In the genomic region with DNA sequence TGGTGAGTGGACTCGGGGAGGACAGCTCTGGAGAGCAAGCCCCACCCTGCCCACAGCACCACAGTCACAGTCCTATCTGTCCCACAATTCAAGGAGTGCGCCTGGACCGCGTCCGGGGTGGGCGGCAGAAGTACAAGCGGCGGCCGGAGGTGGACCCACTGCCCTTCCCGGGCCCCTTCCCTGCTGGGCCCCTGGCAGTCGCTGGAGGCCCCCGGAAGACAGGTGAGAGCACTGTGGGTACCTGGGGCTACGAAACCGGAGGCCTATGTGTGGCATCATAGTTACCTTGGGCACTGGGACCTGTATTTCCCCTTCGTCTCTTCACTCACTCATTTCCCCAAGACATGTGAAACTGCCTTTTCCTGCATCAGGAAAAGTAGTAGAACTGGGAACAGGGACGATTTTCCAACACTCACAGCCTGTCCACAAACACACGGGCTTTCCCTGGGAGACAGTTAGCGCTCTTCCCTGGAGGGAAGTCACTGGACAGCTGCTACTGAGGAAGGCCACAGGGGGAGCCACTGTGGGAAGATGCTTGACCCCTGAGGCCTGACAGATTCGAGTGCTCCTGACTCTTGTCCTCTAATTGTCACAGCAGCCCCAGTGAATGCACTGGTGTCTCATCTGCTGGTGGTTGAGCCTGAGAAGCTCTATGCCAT, we compare ENCODE assay signal across 1 cellular context.
TF ChIP-seq lines count a peak whose summit lies in the region.

No MANE protein-coding gene starts in this region.

TF ChIP-seq in K562, 482 proteins besides CTCF, POLR2A, EP300 and RAD21:
- TF ChIP-seq XRCC3 (IDR thresholded peaks at IDR 0.05) = no peak
- no peak for TF ChIP-seq HDAC1 (IDR thresholded peaks at IDR 0.05)
- TF ChIP-seq, protein P1, sequence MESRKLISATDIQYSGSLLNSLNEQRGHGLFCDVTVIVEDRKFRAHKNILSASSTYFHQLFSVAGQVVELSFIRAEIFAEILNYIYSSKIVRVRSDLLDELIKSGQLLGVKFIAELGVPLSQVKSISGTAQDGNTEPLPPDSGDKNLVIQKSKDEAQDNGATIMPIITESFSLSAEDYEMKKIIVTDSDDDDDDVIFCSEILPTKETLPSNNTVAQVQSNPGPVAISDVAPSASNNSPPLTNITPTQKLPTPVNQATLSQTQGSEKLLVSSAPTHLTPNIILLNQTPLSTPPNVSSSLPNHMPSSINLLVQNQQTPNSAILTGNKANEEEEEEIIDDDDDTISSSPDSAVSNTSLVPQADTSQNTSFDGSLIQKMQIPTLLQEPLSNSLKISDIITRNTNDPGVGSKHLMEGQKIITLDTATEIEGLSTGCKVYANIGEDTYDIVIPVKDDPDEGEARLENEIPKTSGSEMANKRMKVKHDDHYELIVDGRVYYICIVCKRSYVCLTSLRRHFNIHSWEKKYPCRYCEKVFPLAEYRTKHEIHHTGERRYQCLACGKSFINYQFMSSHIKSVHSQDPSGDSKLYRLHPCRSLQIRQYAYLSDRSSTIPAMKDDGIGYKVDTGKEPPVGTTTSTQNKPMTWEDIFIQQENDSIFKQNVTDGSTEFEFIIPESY (CRISPR knock-in tag; IDR thresholded peaks at IDR 0.05) = peak; percentile 84
- no peak for TF ChIP-seq ZNF311 (CRISPR knock-in tag; IDR thresholded peaks at IDR 0.05)
- no peak for TF ChIP-seq ZNF316 (IDR thresholded peaks at IDR 0.05)
- peak; percentile 45 for TF ChIP-seq POLR2G (IDR thresholded peaks at IDR 0.05; ENCODE audit: low read depth, low read length)
- TF ChIP-seq ETV5 (CRISPR knock-in tag; IDR thresholded peaks at IDR 0.05; ENCODE audit: low read depth) = no peak
- TF ChIP-seq, protein P2, sequence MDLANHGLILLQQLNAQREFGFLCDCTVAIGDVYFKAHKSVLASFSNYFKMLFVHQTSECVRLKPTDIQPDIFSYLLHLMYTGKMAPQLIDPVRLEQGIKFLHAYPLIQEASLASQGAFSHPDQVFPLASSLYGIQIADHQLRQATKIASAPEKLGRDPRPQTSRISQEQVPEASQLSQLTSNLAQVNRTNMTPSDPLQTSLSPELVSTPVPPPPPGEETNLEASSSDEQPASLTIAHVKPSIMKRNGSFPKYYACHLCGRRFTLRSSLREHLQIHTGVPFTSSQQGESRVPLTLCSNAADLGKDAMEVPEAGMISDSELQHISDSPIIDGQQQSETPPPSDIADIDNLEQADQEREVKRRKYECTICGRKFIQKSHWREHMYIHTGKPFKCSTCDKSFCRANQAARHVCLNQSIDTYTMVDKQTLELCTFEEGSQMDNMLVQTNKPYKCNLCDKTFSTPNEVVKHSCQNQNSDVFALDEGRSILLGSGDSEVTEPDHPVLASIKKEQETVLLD (IDR thresholded peaks at IDR 0.05) = no peak
- TF ChIP-seq CTBP1 (IDR thresholded peaks at IDR 0.05; ENCODE audit: borderline replicate concordance) = peak; percentile 23; the same call in 1 of the 2 replicates
- TF ChIP-seq NONO (IDR thresholded peaks at IDR 0.05; ENCODE audit: low read depth in 2 of 2, low read length in 1 of 2) = no peak
- 0 out of 2 replicates have a peak, but pooled peaks have one; percentile 21 for TF ChIP-seq ZBTB7A (IDR thresholded peaks at IDR 0.05; ENCODE audit: borderline replicate concordance, control insufficient read depth, low read depth, low read length)
- TF ChIP-seq HNRNPK (IDR thresholded peaks at IDR 0.05; ENCODE audit: low read depth, low read length, poor library complexity, severe bottlenecking) = no peak
- no peak for TF ChIP-seq ESRRB (CRISPR knock-in tag; IDR thresholded peaks at IDR 0.05; ENCODE audit: borderline replicate concordance)
- peak; percentile 10 for TF ChIP-seq HMGN3 (IDR thresholded peaks at IDR 0.05; ENCODE audit: borderline replicate concordance, extremely low read depth, insufficient read length, low read depth, low read length)
- TF ChIP-seq SPI1 (IDR thresholded peaks at IDR 0.05; ENCODE audit: borderline replicate concordance, low read depth, low read length) = peak; percentile 58
- TF ChIP-seq TEAD1 (CRISPR knock-in tag; IDR thresholded peaks at IDR 0.05) = no peak
- TF ChIP-seq SAP30 (IDR thresholded peaks at IDR 0.05; ENCODE audit: borderline replicate concordance, insufficient read depth, low read depth, low read length, poor library complexity, severe bottlenecking) = no peak
- TF ChIP-seq, protein P3, sequence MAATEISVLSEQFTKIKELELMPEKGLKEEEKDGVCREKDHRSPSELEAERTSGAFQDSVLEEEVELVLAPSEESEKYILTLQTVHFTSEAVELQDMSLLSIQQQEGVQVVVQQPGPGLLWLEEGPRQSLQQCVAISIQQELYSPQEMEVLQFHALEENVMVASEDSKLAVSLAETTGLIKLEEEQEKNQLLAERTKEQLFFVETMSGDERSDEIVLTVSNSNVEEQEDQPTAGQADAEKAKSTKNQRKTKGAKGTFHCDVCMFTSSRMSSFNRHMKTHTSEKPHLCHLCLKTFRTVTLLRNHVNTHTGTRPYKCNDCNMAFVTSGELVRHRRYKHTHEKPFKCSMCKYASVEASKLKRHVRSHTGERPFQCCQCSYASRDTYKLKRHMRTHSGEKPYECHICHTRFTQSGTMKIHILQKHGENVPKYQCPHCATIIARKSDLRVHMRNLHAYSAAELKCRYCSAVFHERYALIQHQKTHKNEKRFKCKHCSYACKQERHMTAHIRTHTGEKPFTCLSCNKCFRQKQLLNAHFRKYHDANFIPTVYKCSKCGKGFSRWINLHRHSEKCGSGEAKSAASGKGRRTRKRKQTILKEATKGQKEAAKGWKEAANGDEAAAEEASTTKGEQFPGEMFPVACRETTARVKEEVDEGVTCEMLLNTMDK (IDR thresholded peaks at IDR 0.05; ENCODE audit: borderline replicate concordance, insufficient read depth, low read depth, low read length, poor library complexity, severe bottlenecking) = peak; percentile 88
- no peak for TF ChIP-seq MCM2 (IDR thresholded peaks at IDR 0.05; ENCODE audit: low read depth)
- peak; percentile 18; the same call in 1 of the 2 replicates for TF ChIP-seq ESRRA (IDR thresholded peaks at IDR 0.05; ENCODE audit: borderline replicate concordance, low read depth)
- TF ChIP-seq RUNX1 (IDR thresholded peaks at IDR 0.05; ENCODE audit: low read depth) = no peak
- peak; percentile 41; the same call in 1 of the 2 replicates for TF ChIP-seq RBFOX2 (IDR thresholded peaks at IDR 0.05; ENCODE audit: low read depth, low read length)
- TF ChIP-seq, protein P4, sequence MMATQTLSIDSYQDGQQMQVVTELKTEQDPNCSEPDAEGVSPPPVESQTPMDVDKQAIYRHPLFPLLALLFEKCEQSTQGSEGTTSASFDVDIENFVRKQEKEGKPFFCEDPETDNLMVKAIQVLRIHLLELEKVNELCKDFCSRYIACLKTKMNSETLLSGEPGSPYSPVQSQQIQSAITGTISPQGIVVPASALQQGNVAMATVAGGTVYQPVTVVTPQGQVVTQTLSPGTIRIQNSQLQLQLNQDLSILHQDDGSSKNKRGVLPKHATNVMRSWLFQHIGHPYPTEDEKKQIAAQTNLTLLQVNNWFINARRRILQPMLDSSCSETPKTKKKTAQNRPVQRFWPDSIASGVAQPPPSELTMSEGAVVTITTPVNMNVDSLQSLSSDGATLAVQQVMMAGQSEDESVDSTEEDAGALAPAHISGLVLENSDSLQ (IDR thresholded peaks at IDR 0.05) = 0 out of 2 replicates have a peak, but pooled peaks have one; percentile 6
- TF ChIP-seq, protein P5, sequence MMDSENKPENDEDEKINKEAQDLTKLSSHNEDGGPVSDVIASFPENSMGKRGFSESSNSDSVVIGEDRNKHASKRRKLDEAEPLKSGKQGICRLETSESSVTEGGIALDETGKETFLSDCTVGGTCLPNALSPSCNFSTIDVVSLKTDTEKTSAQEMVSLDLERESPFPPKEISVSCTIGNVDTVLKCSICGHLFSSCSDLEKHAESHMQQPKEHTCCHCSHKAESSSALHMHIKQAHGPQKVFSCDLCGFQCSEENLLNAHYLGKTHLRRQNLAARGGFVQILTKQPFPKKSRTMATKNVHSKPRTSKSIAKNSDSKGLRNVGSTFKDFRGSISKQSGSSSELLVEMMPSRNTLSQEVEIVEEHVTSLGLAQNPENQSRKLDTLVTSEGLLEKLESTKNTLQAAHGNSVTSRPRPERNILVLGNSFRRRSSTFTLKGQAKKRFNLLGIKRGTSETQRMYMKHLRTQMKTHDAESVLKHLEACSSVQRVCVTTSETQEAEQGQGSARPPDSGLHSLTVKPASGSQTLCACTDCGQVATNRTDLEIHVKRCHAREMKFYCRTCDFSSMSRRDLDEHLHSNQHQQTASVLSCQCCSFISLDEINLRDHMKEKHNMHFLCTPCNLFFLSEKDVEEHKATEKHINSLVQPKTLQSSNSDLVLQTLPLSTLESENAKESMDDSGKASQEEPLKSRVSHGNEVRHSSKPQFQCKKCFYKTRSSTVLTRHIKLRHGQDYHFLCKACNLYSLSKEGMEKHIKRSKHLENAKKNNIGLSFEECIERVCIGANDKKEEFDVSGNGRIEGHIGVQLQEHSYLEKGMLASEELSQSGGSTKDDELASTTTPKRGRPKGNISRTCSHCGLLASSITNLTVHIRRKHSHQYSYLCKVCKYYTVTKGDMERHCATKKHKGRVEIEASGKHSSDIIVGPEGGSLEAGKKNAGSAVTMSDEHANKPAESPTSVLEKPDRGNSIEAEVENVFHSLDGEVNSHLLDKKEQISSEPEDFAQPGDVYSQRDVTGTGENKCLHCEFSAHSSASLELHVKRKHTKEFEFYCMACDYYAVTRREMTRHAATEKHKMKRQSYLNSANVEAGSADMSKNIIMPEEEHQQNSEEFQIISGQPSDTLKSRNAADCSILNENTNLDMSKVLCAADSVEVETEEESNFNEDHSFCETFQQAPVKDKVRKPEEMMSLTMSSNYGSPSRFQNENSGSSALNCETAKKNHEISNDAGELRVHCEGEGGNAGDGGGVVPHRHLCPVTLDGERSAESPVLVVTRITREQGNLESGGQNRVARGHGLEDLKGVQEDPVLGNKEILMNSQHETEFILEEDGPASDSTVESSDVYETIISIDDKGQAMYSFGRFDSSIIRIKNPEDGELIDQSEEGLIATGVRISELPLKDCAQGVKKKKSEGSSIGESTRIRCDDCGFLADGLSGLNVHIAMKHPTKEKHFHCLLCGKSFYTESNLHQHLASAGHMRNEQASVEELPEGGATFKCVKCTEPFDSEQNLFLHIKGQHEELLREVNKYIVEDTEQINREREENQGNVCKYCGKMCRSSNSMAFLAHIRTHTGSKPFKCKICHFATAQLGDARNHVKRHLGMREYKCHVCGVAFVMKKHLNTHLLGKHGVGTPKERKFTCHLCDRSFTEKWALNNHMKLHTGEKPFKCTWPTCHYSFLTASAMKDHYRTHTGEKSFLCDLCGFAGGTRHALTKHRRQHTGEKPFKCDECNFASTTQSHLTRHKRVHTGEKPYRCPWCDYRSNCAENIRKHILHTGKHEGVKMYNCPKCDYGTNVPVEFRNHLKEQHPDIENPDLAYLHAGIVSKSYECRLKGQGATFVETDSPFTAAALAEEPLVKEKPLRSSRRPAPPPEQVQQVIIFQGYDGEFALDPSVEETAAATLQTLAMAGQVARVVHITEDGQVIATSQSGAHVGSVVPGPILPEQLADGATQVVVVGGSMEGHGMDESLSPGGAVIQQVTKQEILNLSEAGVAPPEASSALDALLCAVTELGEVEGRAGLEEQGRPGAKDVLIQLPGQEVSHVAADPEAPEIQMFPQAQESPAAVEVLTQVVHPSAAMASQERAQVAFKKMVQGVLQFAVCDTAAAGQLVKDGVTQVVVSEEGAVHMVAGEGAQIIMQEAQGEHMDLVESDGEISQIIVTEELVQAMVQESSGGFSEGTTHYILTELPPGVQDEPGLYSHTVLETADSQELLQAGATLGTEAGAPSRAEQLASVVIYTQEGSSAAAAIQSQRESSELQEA (IDR thresholded peaks at IDR 0.05; ENCODE audit: low read depth) = no peak
- no peak for TF ChIP-seq ZNF445 (CRISPR knock-in tag; IDR thresholded peaks at IDR 0.05; ENCODE audit: low read depth)
- peak; percentile 49 for TF ChIP-seq NR2C1 (IDR thresholded peaks at IDR 0.05)
- TF ChIP-seq NR2C1 (tag; IDR thresholded peaks at IDR 0.05) = no peak
- TF ChIP-seq, protein P6, sequence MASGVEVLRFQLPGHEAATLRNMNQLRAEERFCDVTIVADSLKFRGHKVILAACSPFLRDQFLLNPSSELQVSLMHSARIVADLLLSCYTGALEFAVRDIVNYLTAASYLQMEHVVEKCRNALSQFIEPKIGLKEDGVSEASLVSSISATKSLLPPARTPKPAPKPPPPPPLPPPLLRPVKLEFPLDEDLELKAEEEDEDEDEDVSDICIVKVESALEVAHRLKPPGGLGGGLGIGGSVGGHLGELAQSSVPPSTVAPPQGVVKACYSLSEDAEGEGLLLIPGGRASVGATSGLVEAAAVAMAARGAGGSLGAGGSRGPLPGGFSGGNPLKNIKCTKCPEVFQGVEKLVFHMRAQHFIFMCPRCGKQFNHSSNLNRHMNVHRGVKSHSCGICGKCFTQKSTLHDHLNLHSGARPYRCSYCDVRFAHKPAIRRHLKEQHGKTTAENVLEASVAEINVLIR (CRISPR knock-in tag; IDR thresholded peaks at IDR 0.05) = no peak
